In genomic region chr3:87997298-87997697, GRCh38 we compare ENCODE assay signal across 8 cellular contexts.
A peak's percentile ranks its signal among the peaks of the same experiment; 100 is the strongest.
DNase-seq lines count a peak whose midpoint lies in the region; ATAC-seq and TF ChIP-seq lines count a peak whose summit lies in the region.

No MANE protein-coding gene starts in this region.

- ATAC-seq in GM18858 (IDR thresholded peaks at IDR 0.05; ENCODE audit: unreplicated experiment) (peak; percentile 87), HG02840 (IDR thresholded peaks at IDR 0.05; ENCODE audit: low FRiP score, unreplicated experiment) (peak; percentile 87)
- ATAC-seq in stimulated activated naive B cell treated with anti-CD40 and anti-IgM and Interleukin-4, amounts not matched to agents 10 μg/mL and 1 μg/mL and 100 μg/mL, for 72 hours (replicated peaks), result peak; percentile 92 to 96

- H3K27me3 Mint-ChIP-seq in stimulated activated naive B cell treated with anti-CD40 and anti-IgM and Interleukin-4, amounts not matched to agents 10 μg/mL and 1 μg/mL and 100 μg/mL, for 72 hours, result no peaks in the 10 kb centered on the region

- peak overlapping the region in 1 of 2 donors; percentile 55 for H3K4me3 Mint-ChIP-seq in stimulated activated naive B cell treated with anti-CD40 and anti-IgM and Interleukin-4, amounts not matched to agents 10 μg/mL and 1 μg/mL and 100 μg/mL, for 72 hours

- H3K27me3 ChIP-seq in Peyer's patch (no peaks in the 10 kb centered on the region), smooth muscle cell (ENCODE audit: low read depth) (no peaks in the 10 kb centered on the region)

- H3K9ac ChIP-seq in smooth muscle cell (ENCODE audit: low read depth), result no peak overlapping the region

- no peak for TF ChIP-seq POLR2A in Peyer's patch (IDR thresholded peaks at IDR 0.05)

- no peaks in the 10 kb centered on the region for H4K20me1 ChIP-seq in smooth muscle cell (ENCODE audit: low read depth)

- DNase-seq in Peyer's patch (peak in 2 of 3 donors; percentile 37 to 57), choroid plexus epithelial cell (ENCODE audit: low read depth) (peak; percentile 72), smooth muscle cell (lab: John Stamatoyannopoulos, UW; ENCODE audit: unreplicated experiment) (no peak), GM13976 (ENCODE audit: low spot score) (no peak), NCI-H1930 (lab: John Stamatoyannopoulos, UW) (no peak)
- peak; percentile 24 for DNase-seq in stimulated activated naive B cell treated with anti-CD40 and anti-IgM and Interleukin-4, amounts not matched to agents 10 μg/mL and 1 μg/mL and 100 μg/mL, for 72 hours

- TF ChIP-seq CTCF in Peyer's patch (IDR thresholded peaks at IDR 0.05) (no peak), choroid plexus epithelial cell (conservative IDR thresholded peaks at IDR 0.05; ENCODE audit: low read depth, low read length) (no peak), smooth muscle cell (IDR thresholded peaks at IDR 0.05; ENCODE audit: borderline replicate concordance, insufficient read depth, poor library complexity, severe bottlenecking) (no peak), GM13976 (IDR thresholded peaks at IDR 0.05; ENCODE audit: borderline replicate concordance, control extremely low read depth, extremely low read depth, insufficient read depth, missing control alignments) (no peak)

- no peaks in the 10 kb centered on the region for H3K79me2 ChIP-seq in smooth muscle cell (ENCODE audit: low read depth)

- H3K36me3 ChIP-seq in Peyer's patch (no peaks in the 10 kb centered on the region), smooth muscle cell (ENCODE audit: low read depth) (no peaks in the 10 kb centered on the region)

- no peaks in the 10 kb centered on the region for H3K9me3 ChIP-seq in Peyer's patch
- H3K9me3 ChIP-seq in smooth muscle cell (replicated peaks; ENCODE audit: low read depth), result no peaks in the 10 kb centered on the region

- no peaks in the 10 kb centered on the region for H3K36me3 Mint-ChIP-seq in stimulated activated naive B cell treated with anti-CD40 and anti-IgM and Interleukin-4, amounts not matched to agents 10 μg/mL and 1 μg/mL and 100 μg/mL, for 72 hours

- H2AFZ ChIP-seq in smooth muscle cell (ENCODE audit: low read depth), result no peak overlapping the region

- no peak overlapping the region for H3K4me3 ChIP-seq in Peyer's patch
- no peak overlapping the region for H3K4me3 ChIP-seq in choroid plexus epithelial cell (ENCODE audit: low read depth, low read length)
- no peak overlapping the region for H3K4me3 ChIP-seq in smooth muscle cell

- no peak overlapping the region for H3K4me2 ChIP-seq in smooth muscle cell

- in situ Hi-C loops in GM13976 (cut with MboI; ENCODE audit: low sequenced_read_pairs, unreplicated experiment), result loop anchor here (25.0 kb wide), 1 partner anchor 210 kb away; the partner anchor contains the start of gene HTR1F

- peaks cover 9 to 26% of the 10 kb centered on the region in 2 donors for H3K4me1 Mint-ChIP-seq in stimulated activated naive B cell treated with anti-CD40 and anti-IgM and Interleukin-4, amounts not matched to agents 10 μg/mL and 1 μg/mL and 100 μg/mL, for 72 hours

- 85% methylated on average over 4 of the region's 4 CpGs for WGBS in smooth muscle cell (ENCODE audit: low lambda C conversion rate)

- no peaks in the 10 kb centered on the region for H3K4me1 ChIP-seq in Peyer's patch
- H3K4me1 ChIP-seq in smooth muscle cell (ENCODE audit: low read depth), result no peaks in the 10 kb centered on the region

- H3K27ac Mint-ChIP-seq in stimulated activated naive B cell treated with anti-CD40 and anti-IgM and Interleukin-4, amounts not matched to agents 10 μg/mL and 1 μg/mL and 100 μg/mL, for 72 hours, result peak overlapping the region; percentile 31

- no peaks in the 10 kb centered on the region for H3K9me3 Mint-ChIP-seq in stimulated activated naive B cell treated with anti-CD40 and anti-IgM and Interleukin-4, amounts not matched to agents 10 μg/mL and 1 μg/mL and 100 μg/mL, for 72 hours

- H3K27ac ChIP-seq in Peyer's patch (no peak overlapping the region), smooth muscle cell (ENCODE audit: low read depth) (no peak overlapping the region)

- no peaks in the 10 kb centered on the region for H3F3A ChIP-seq in smooth muscle cell (ENCODE audit: low read depth)

Comparison
In these comparisons a context has a peak if more than half of its experiments do, and no peak if none do; other contexts are left out.
1. DNase-seq: peak in Peyer's patch (2 of 3), choroid plexus epithelial cell (single experiment) and stimulated activated naive B cell treated with anti-CD40 and anti-IgM and Interleukin-4, amounts not matched to agents 10 μg/mL and 1 μg/mL and 100 μg/mL, for 72 hours (single experiment); none in smooth muscle cell (single experiment), GM13976 (single experiment) and NCI-H1930 (0 of 2).
2. Peak in every context shown above with its lines, with median percentiles within 50 percentile points of each other: ATAC-seq.